Comparison of ENCODE assay signal across 8 cellular contexts in genomic region chr12:122421815-122422737, GRCh38. TPM values are rescaled to one million over a fixed set of nuclear protein-coding genes. Genes with fewer than 3 reads are reported as not detected.
A peak's percentile ranks its signal among the peaks of the same experiment; 100 is the strongest.
DNase-seq lines count a peak whose midpoint lies in the region; ATAC-seq and TF ChIP-seq lines count a peak whose summit lies in the region.

TSS of gene CLIP1 (minus strand) at chr12:122422669. CDS start at chr12:122380452, 42,217 bp downstream.

- TF ChIP-seq POLR2A in GM19193 (IDR thresholded peaks at IDR 0.05; ENCODE audit: extremely low read depth, insufficient read depth, insufficient read length) (peak; percentile 54), Peyer's patch (IDR thresholded peaks at IDR 0.05) (peak; percentile 21 to 80)

- peak; percentile 80 for DNase-seq in CD1c-positive myeloid dendritic cell (ENCODE audit: extremely low spot score)
- DNase-seq in Peyer's patch, result peak; percentile 58 to 82 (median 80)
- DNase-seq in activated gamma-delta T cell (lab: John Stamatoyannopoulos, UW), result peak; percentile 43
- DNase-seq in foreskin keratinocyte, result peak; percentile 35 to 64
- DNase-seq in tibial artery, result peak; percentile 59 to 83

- peak; percentile 51 for ATAC-seq in HG03442 (IDR thresholded peaks at IDR 0.05; ENCODE audit: unreplicated experiment)
- ATAC-seq in foreskin keratinocyte, result peak; percentile 78

- H3K36me3 ChIP-seq in Peyer's patch, result no peaks in the 10 kb centered on the region
- no peaks in the 10 kb centered on the region for H3K36me3 ChIP-seq in neuron (ENCODE audit: insufficient read depth, low read length)
- peaks cover 0 to 1% (median 0%) of the 10 kb centered on the region in 3 donors for H3K36me3 ChIP-seq in tibial artery

- H3K4me1 ChIP-seq in Peyer's patch (peaks cover 0 to 29% (median 15%) of the 10 kb centered on the region in 4 donors), foreskin keratinocyte (peaks cover 6% of the 10 kb centered on the region), neuron (ENCODE audit: insufficient read depth, low read length) (peaks cover 20% of the 10 kb centered on the region), tibial artery (peaks cover 0 to 50% (median 31%) of the 10 kb centered on the region in 4 donors)

- peak within 1 kb of the TSS; percentile 61 for H2AFZ ChIP-seq in neuron (ENCODE audit: low read depth, low read length)

- H3K27ac ChIP-seq in Peyer's patch (peak within 1 kb of the TSS; percentile 93 to 100 (median 99)), foreskin keratinocyte (peak within 1 kb of the TSS; percentile 97), tibial artery (peak within 1 kb of the TSS; percentile 97 to 99)

- TF ChIP-seq CTCF in Peyer's patch (IDR thresholded peaks at IDR 0.05), result peak in 5 of 6 experiments; percentile 37 to 50 (median 37)
- TF ChIP-seq CTCF in foreskin keratinocyte (conservative IDR thresholded peaks at IDR 0.05), result peak; percentile 61
- peak; percentile 45 to 49 for TF ChIP-seq CTCF in tibial artery (IDR thresholded peaks at IDR 0.05)

- H3K27me3 ChIP-seq in Peyer's patch (no peaks in the 10 kb centered on the region), foreskin keratinocyte (no peaks in the 10 kb centered on the region), neuron (ENCODE audit: insufficient read depth, low read length) (no peaks in the 10 kb centered on the region), tibial artery (no peaks in the 10 kb centered on the region)

- intact Hi-C loops in tibial artery (cut with DNase I; ENCODE audit: low total_unique reads), result loop anchor here (5.0 kb wide), 1 partner anchor 35 kb away; no protein-coding TSS in a partner anchor

- H3K4me3 ChIP-seq in Peyer's patch, result peak within 1 kb of the TSS; percentile 94 to 99 (median 98)
- peak within 1 kb of the TSS; percentile 98 for H3K4me3 ChIP-seq in neuron (ENCODE audit: low read length)
- peak within 1 kb of the TSS; percentile 82 to 99 for H3K4me3 ChIP-seq in tibial artery

- H3K9me3 ChIP-seq in Peyer's patch (no peaks in the 10 kb centered on the region), neuron (ENCODE audit: low read length) (no peaks in the 10 kb centered on the region), tibial artery (no peaks in the 10 kb centered on the region)

RNA-seq across cellular contexts. Expression of gene CLIP1, which starts in this region (rescaled TPM):
- total RNA-seq in Peyer's patch (100 to 1,000 TPM in 1 of 4 donors, 10 to 100 TPM in 3; 55.7 to 167 (median 86.0) TPM), foreskin keratinocyte (31.5 and 34.4 TPM in 2 replicates)
- polyA plus RNA-seq in foreskin keratinocyte, result 6.6 and 6.8 TPM in 2 replicates

Comparison
In these comparisons a context has a peak if more than half of its experiments do, and no peak if none do; other contexts are left out.
1. Peak in every context shown above with its lines: DNase-seq, ATAC-seq, H3K4me3 ChIP-seq and H3K27ac ChIP-seq.